Comparison of ENCODE assay signal across 12 cellular contexts in genomic region chr22:38097557-38098409, GRCh38. TPM values are rescaled to one million over a fixed set of nuclear protein-coding genes. Genes with fewer than 3 reads are reported as not detected.
DNase-seq lines count a peak whose midpoint lies in the region; ATAC-seq and TF ChIP-seq lines count a peak whose summit lies in the region.
"Had no signal": no experiment of that assay in that cellular context is flagged by ENCODE, and none has a peak within 500 bp of the region (broad histone marks: within the 10 kb centered on the region; RNA-seq: fewer than 3 reads in every experiment).

No MANE protein-coding gene starts in this region.

- WGBS in lower leg skin, 2 donors, result 54 to 57% methylated on average over 22 to 28 of the region's 32 CpGs

- TF ChIP-seq POLR2A in lower leg skin (IDR thresholded peaks at IDR 0.05), result no peak

- H3K36me3 ChIP-seq in brain microvascular endothelial cell (replicated peaks), result no peaks in the 10 kb centered on the region

- no peak overlapping the region for H3K4me3 ChIP-seq in brain microvascular endothelial cell (ENCODE audit: low read depth, low read length)
- H3K4me3 ChIP-seq in retinal pigment epithelial cell (ENCODE audit: low read length), result no peak overlapping the region
- H3K4me3 ChIP-seq in lower leg skin (ENCODE audit: low read depth, poor library complexity, severe bottlenecking), result no peak overlapping the region

- no peak for DNase-seq in HEK293T (ENCODE audit: extremely low spot score)
- DNase-seq in brain microvascular endothelial cell, result no peak
- peak; percentile 58 for DNase-seq in iPS DF 4.7 (ENCODE audit: extremely low read depth, low spot score)
- no peak for DNase-seq in retinal pigment epithelial cell (ENCODE audit: low read depth)
- no peak for DNase-seq in HCEC 1CT
- no peak for DNase-seq in activated CD8-positive, alpha-beta memory T cell treated with anti-CD3 and anti-CD28 coated beads, Interleukin-2, amount 10 ng/mL, durations not matched to agents 7 days and 5 days
- DNase-seq in GM03348 (ENCODE audit: low spot score), result no peak
- DNase-seq in lower leg skin (ENCODE audit: low spot score in 2 of 2), result no peak
- DNase-seq: activated CD4-positive, CD25-positive, alpha-beta regulatory T cell; activated naive CD4-positive, alpha-beta T cell treated with anti-CD3 and anti-CD28 coated beads, Interleukin-2, amount 10 ng/mL, durations not matched to agents 7 days and 5 days; NCI-H1436 treated with DMSO at 0.1 percent for 48 hours; occipital lobe had no signal

- in situ Hi-C loops in brain microvascular endothelial cell (cut with HindIII; ENCODE audit: low pct_ligation_motif_present, low sequenced_read_pairs), result loop anchor here (25.0 kb wide), 1 partner anchor 240 kb away; no protein-coding TSS in a partner anchor

- TF ChIP-seq CTCF in brain microvascular endothelial cell (IDR thresholded peaks at IDR 0.05; ENCODE audit: low read depth, low read length, missing control alignments) (peak; percentile 71), retinal pigment epithelial cell (conservative IDR thresholded peaks at IDR 0.05; ENCODE audit: low read depth, low read length) (peak; percentile 66), lower leg skin (IDR thresholded peaks at IDR 0.05) (no peak)

- H3K27ac Mint-ChIP-seq in activated CD8-positive, alpha-beta memory T cell treated with anti-CD3 and anti-CD28 coated beads, Interleukin-2, amount 10 ng/mL, durations not matched to agents 7 days and 5 days, result no peak overlapping the region
- H3K27ac Mint-ChIP-seq: activated naive CD4-positive, alpha-beta T cell treated with anti-CD3 and anti-CD28 coated beads, Interleukin-2, amount 10 ng/mL, durations not matched to agents 7 days and 5 days had no signal

- POLR2A ChIA-PET in HEK293T (lab: Yijun Ruan, JAX), result interaction anchor here (0.9 kb wide), 1 partner anchor 28 kb away, joined by 3 read pairs; no protein-coding TSS in a partner anchor

- peaks cover 5% of the 10 kb centered on the region for H3K4me1 Mint-ChIP-seq in activated CD8-positive, alpha-beta memory T cell treated with anti-CD3 and anti-CD28 coated beads, Interleukin-2, amount 10 ng/mL, durations not matched to agents 7 days and 5 days
- H3K4me1 Mint-ChIP-seq: activated naive CD4-positive, alpha-beta T cell treated with anti-CD3 and anti-CD28 coated beads, Interleukin-2, amount 10 ng/mL, durations not matched to agents 7 days and 5 days had no signal

- intact Hi-C loops in lower leg skin (cut with DNase I; ENCODE audit: low total_unique reads), result no loop called here

- H3K36me3 Mint-ChIP-seq in activated CD8-positive, alpha-beta memory T cell treated with anti-CD3 and anti-CD28 coated beads, Interleukin-2, amount 10 ng/mL, durations not matched to agents 7 days and 5 days, result no peaks in the 10 kb centered on the region
- H3K36me3 Mint-ChIP-seq: activated naive CD4-positive, alpha-beta T cell treated with anti-CD3 and anti-CD28 coated beads, Interleukin-2, amount 10 ng/mL, durations not matched to agents 7 days and 5 days had no signal

- no peaks in the 10 kb centered on the region for H3K27me3 Mint-ChIP-seq in activated CD8-positive, alpha-beta memory T cell treated with anti-CD3 and anti-CD28 coated beads, Interleukin-2, amount 10 ng/mL, durations not matched to agents 7 days and 5 days
- H3K27me3 Mint-ChIP-seq: activated naive CD4-positive, alpha-beta T cell treated with anti-CD3 and anti-CD28 coated beads, Interleukin-2, amount 10 ng/mL, durations not matched to agents 7 days and 5 days had no signal

- CTCF ChIA-PET in HEK293T (lab: Yijun Ruan, JAX), result interaction anchor here (0.5 to 1.8 kb wide), 4 partner anchors 10 to 45 kb away, joined by 3 to 9 read pairs (median 4); no protein-coding TSS in a partner anchor
- CTCF ChIA-PET in activated CD8-positive, alpha-beta memory T cell treated with anti-CD3 and anti-CD28 coated beads, Interleukin-2, amount 10 ng/mL, durations not matched to agents 7 days and 5 days (lab: Charles Lee), result interaction anchor here (1.3 kb wide), 1 partner anchor 14 kb away, joined by 3 read pairs; no protein-coding TSS in a partner anchor

- no peak for ATAC-seq in activated CD8-positive, alpha-beta memory T cell treated with anti-CD3 and anti-CD28 coated beads, Interleukin-2, amount 10 ng/mL, durations not matched to agents 7 days and 5 days

- no peaks in the 10 kb centered on the region for H3K27me3 ChIP-seq in brain microvascular endothelial cell (replicated peaks)

- H3K4me3 Mint-ChIP-seq in activated CD8-positive, alpha-beta memory T cell treated with anti-CD3 and anti-CD28 coated beads, Interleukin-2, amount 10 ng/mL, durations not matched to agents 7 days and 5 days, result no peak overlapping the region
- H3K4me3 Mint-ChIP-seq: activated naive CD4-positive, alpha-beta T cell treated with anti-CD3 and anti-CD28 coated beads, Interleukin-2, amount 10 ng/mL, durations not matched to agents 7 days and 5 days had no signal

- no peaks in the 10 kb centered on the region for H3K9me3 Mint-ChIP-seq in activated CD8-positive, alpha-beta memory T cell treated with anti-CD3 and anti-CD28 coated beads, Interleukin-2, amount 10 ng/mL, durations not matched to agents 7 days and 5 days (ENCODE audit: low read depth)
- H3K9me3 Mint-ChIP-seq: activated naive CD4-positive, alpha-beta T cell treated with anti-CD3 and anti-CD28 coated beads, Interleukin-2, amount 10 ng/mL, durations not matched to agents 7 days and 5 days had no signal

- H3K27ac ChIP-seq in brain microvascular endothelial cell, result no peak overlapping the region

TF ChIP-seq in HEK293T, 16 proteins besides CTCF, POLR2A, EP300 and RAD21:
- TF ChIP-seq PKNOX1 (IDR thresholded peaks at IDR 0.05) (no peak), L3MBTL2 (conservative IDR thresholded peaks at IDR 0.05) (peak; percentile 54)

RNA-seq across cellular contexts. Expression of gene BAIAP2L2, which starts 12.7 kb away (rescaled TPM):
- total RNA-seq in activated CD8-positive, alpha-beta memory T cell treated with anti-CD3 and anti-CD28 coated beads, Interleukin-2, amount 10 ng/mL, durations not matched to agents 7 days and 5 days, result under 1 TPM; 0.37 to 0.70 TPM
- total RNA-seq in lower leg skin, result 1 to 10 TPM; 1.3 to 2.3 (median 2.1) TPM
- total RNA-seq: occipital lobe had no signal

RNA-seq across cellular contexts. Expression of gene SLC16A8, which starts 13.8 kb away (rescaled TPM):
- total RNA-seq in activated CD8-positive, alpha-beta memory T cell treated with anti-CD3 and anti-CD28 coated beads, Interleukin-2, amount 10 ng/mL, durations not matched to agents 7 days and 5 days, result not detected
- total RNA-seq in lower leg skin, result under 1 TPM; 0.13 to 0.80 (median 0.33) TPM

RNA-seq across cellular contexts. Expression of gene PICK1, which starts 40.6 kb away (rescaled TPM):
- total RNA-seq in activated CD8-positive, alpha-beta memory T cell treated with anti-CD3 and anti-CD28 coated beads, Interleukin-2, amount 10 ng/mL, durations not matched to agents 7 days and 5 days, result 10 to 100 TPM; 12.5 to 15.9 TPM
- 10 to 100 TPM; 35.9 to 67.6 (median 51.4) TPM for total RNA-seq in lower leg skin

Comparison
In these comparisons a context has a peak if more than half of its experiments do, and no peak if none do; other contexts are left out.
1. CTCF ChIP-seq: peak in brain microvascular endothelial cell (single experiment) and retinal pigment epithelial cell (single experiment); none in lower leg skin (0 of 3).